In genomic region chr2:62539892-62540785, GRCh38 we compare ENCODE assay signal across 1 cellular context.
TF ChIP-seq lines count a peak whose summit lies in the region.

No MANE protein-coding gene starts in this region.

TF ChIP-seq in HepG2, 621 proteins besides CTCF, POLR2A, EP300 and RAD21 (continued from another document and continues in another):
- TF ChIP-seq DMTF1 (CRISPR knock-in tag; IDR thresholded peaks at IDR 0.05) (0 out of 2 replicates have a peak, but pooled peaks have one; percentile 48), MTF2 (CRISPR knock-in tag; IDR thresholded peaks at IDR 0.05; ENCODE audit: borderline replicate concordance) (0 out of 2 replicates have a peak, but pooled peaks have one; percentile 42), MED8 (CRISPR knock-in tag; IDR thresholded peaks at IDR 0.05; ENCODE audit: insufficient replicate concordance) (peak; percentile 29), GABPB1 (CRISPR knock-in tag; IDR thresholded peaks at IDR 0.05) (no peak; the same call in 1 of the 2 replicates), ZSCAN12 (CRISPR knock-in tag; IDR thresholded peaks at IDR 0.05) (no peak), EHMT2 (IDR thresholded peaks at IDR 0.05; ENCODE audit: borderline replicate concordance, low read depth, low read length) (no peak), REL (CRISPR knock-in tag; conservative IDR thresholded peaks at IDR 0.05) (no peak), ZNF556 (CRISPR knock-in tag; IDR thresholded peaks at IDR 0.05; ENCODE audit: borderline replicate concordance) (peak; percentile 68; the same call in 1 of the 2 replicates), ZNF24 (IDR thresholded peaks at IDR 0.05) (0 out of 2 replicates have a peak, but pooled peaks have one; percentile 60), TAF1 (CRISPR knock-in tag; IDR thresholded peaks at IDR 0.05) (peak; percentile 67; the same call in 1 of the 2 replicates), ZNF891 (CRISPR knock-in tag; IDR thresholded peaks at IDR 0.05) (no peak), MAF1 (CRISPR knock-in tag; IDR thresholded peaks at IDR 0.05; ENCODE audit: borderline replicate concordance) (no peak), SIX1 (CRISPR knock-in tag; IDR thresholded peaks at IDR 0.05; ENCODE audit: borderline replicate concordance) (peak; percentile 58; the same call in 1 of the 2 replicates), YEATS2 (CRISPR knock-in tag; IDR thresholded peaks at IDR 0.05; ENCODE audit: borderline replicate concordance) (peak; percentile 29; the same call in 1 of the 2 replicates), ZNF775 (CRISPR knock-in tag; IDR thresholded peaks at IDR 0.05; ENCODE audit: borderline replicate concordance) (peak; percentile 98), GATA4 (IDR thresholded peaks at IDR 0.05; ENCODE audit: borderline replicate concordance, low read depth) (peak; percentile 38; the same call in 1 of the 2 replicates), TERF1 (CRISPR knock-in tag; IDR thresholded peaks at IDR 0.05) (no peak), ZNF230 (CRISPR knock-in tag; IDR thresholded peaks at IDR 0.05) (0 out of 2 replicates have a peak, but pooled peaks have one; percentile 47), CBFB (CRISPR knock-in tag; IDR thresholded peaks at IDR 0.05) (0 out of 2 replicates have a peak, but pooled peaks have one; percentile 19), MEF2D (CRISPR knock-in tag; IDR thresholded peaks at IDR 0.05) (0 out of 2 replicates have a peak, but pooled peaks have one; percentile 28), NR2F2 (IDR thresholded peaks at IDR 0.05; ENCODE audit: borderline replicate concordance, low read depth) (0 out of 2 replicates have a peak, but pooled peaks have one; percentile 36), SSRP1 (CRISPR knock-in tag; IDR thresholded peaks at IDR 0.05) (no peak), ZMAT3 (CRISPR knock-in tag; conservative IDR thresholded peaks at IDR 0.05) (peak; percentile 36), BCL6 (CRISPR knock-in tag; IDR thresholded peaks at IDR 0.05) (peak; percentile 71), ZSCAN30 (CRISPR knock-in tag; IDR thresholded peaks at IDR 0.05) (no peak), HOMEZ (CRISPR knock-in tag; IDR thresholded peaks at IDR 0.05; ENCODE audit: low read depth) (peak; percentile 91; the same call in 1 of the 2 replicates), KAT7 (CRISPR knock-in tag; IDR thresholded peaks at IDR 0.05; ENCODE audit: borderline replicate concordance) (no peak), TOE1 (CRISPR knock-in tag; IDR thresholded peaks at IDR 0.05) (peak; percentile 63; the same call in 1 of the 2 replicates), NCOA2 (CRISPR knock-in tag; IDR thresholded peaks at IDR 0.05) (peak; percentile 84), PRDM10 (CRISPR knock-in tag; IDR thresholded peaks at IDR 0.05; ENCODE audit: low read depth) (no peak), ATF6 (CRISPR knock-in tag; conservative IDR thresholded peaks at IDR 0.05) (no peak), ZNF331 (CRISPR knock-in tag; IDR thresholded peaks at IDR 0.05) (peak; percentile 91), ZBTB43 (CRISPR knock-in tag; conservative IDR thresholded peaks at IDR 0.05) (peak; percentile 97), CEBPG (CRISPR knock-in tag; IDR thresholded peaks at IDR 0.05) (peak; percentile 72), ZNF414 (CRISPR knock-in tag; IDR thresholded peaks at IDR 0.05) (peak; percentile 39; the same call in 1 of the 2 replicates), RXRB (CRISPR knock-in tag; IDR thresholded peaks at IDR 0.05; ENCODE audit: borderline replicate concordance) (peak; percentile 66; the same call in 1 of the 2 replicates), NKX3-1 (CRISPR knock-in tag; IDR thresholded peaks at IDR 0.05) (0 out of 2 replicates have a peak, but pooled peaks have one; percentile 19), ZNF609 (CRISPR knock-in tag; IDR thresholded peaks at IDR 0.05; ENCODE audit: borderline replicate concordance) (peak; percentile 71; the same call in 1 of the 2 replicates), ZBTB8A (CRISPR knock-in tag; IDR thresholded peaks at IDR 0.05; ENCODE audit: borderline replicate concordance, low read depth) (0 out of 2 replicates have a peak, but pooled peaks have one; percentile 54), GMEB2 (CRISPR knock-in tag; IDR thresholded peaks at IDR 0.05; ENCODE audit: low read depth) (0 out of 2 replicates have a peak, but pooled peaks have one; percentile 28), SAP130 (CRISPR knock-in tag; IDR thresholded peaks at IDR 0.05; ENCODE audit: low read depth) (peak; percentile 83), YEATS4 (CRISPR knock-in tag; IDR thresholded peaks at IDR 0.05; ENCODE audit: borderline replicate concordance) (no peak)
